Comparison of ENCODE assay signal across 19 cellular contexts in the genomic region with DNA sequence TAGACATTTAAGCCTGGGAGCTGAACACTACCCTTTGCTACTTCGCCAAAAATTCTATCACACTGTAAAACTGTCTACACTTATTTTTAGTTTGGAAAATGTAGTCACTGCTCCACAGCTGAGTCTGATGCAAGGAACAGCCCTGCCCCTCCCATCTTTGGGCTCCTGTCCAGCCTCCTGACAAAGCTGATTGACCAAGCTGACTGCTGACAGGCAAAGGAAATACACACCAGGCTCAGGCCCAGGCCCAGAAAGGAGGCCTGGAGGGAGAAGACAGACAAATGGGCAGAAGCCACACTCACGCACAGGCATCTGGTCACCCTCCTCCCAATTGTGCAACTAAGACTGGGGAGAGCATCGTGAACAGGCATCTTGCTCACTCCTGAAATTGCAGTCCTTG. TPM values are rescaled to one million over a fixed set of nuclear protein-coding genes. Genes with fewer than 3 reads are reported as not detected.
DNase-seq lines count a peak whose midpoint lies in the region; ATAC-seq and TF ChIP-seq lines count a peak whose summit lies in the region.
"Had no signal": no experiment of that assay in that cellular context is flagged by ENCODE, and none has a peak within 500 bp of the region (broad histone marks: within the 10 kb centered on the region; RNA-seq: fewer than 3 reads in every experiment).

No MANE protein-coding gene starts in this region.

- peaks cover 8% of the 10 kb centered on the region; the same call in 1 of the 2 replicates for H3K79me2 ChIP-seq in GM23248 (ENCODE audit: insufficient read depth)

- H3K4me1 ChIP-seq in GM23248 (ENCODE audit: insufficient read depth), result peaks cover 39% of the 10 kb centered on the region
- H3K4me1 ChIP-seq in left ventricle myocardium inferior, result peaks cover 44% of the 10 kb centered on the region
- H3K4me1 ChIP-seq in skeletal muscle tissue (ENCODE audit: control insufficient read depth in 3 of 3, insufficient read depth in 3 of 3, low read length in 3 of 3), result peaks cover 21 to 50% (median 38%) of the 10 kb centered on the region in 3 donors

- H2AFZ ChIP-seq in GM23248, result no peak overlapping the region
- H2AFZ ChIP-seq: PC-9 had no signal

- peaks cover 20% of the 10 kb centered on the region; the same call in 1 of the 2 replicates for H3K36me3 ChIP-seq in GM23248 (ENCODE audit: low read depth)
- H3K36me3 ChIP-seq in left ventricle myocardium inferior, result no peaks in the 10 kb centered on the region
- H3K36me3 ChIP-seq in skeletal muscle tissue (ENCODE audit: control insufficient read depth in 3 of 3, insufficient read depth in 3 of 3, low read length in 3 of 3), result no peaks in the 10 kb centered on the region

- H3K4me3 ChIP-seq in GM23248, result no peak overlapping the region
- no peak overlapping the region for H3K4me3 ChIP-seq in coronary artery
- no peak overlapping the region for H3K4me3 ChIP-seq in left ventricle myocardium inferior
- no peak overlapping the region for H3K4me3 ChIP-seq in skeletal muscle tissue (ENCODE audit: low read length in 3 of 3)
- H3K4me3 ChIP-seq: PC-9 had no signal

- no peaks in the 10 kb centered on the region for H3K9me2 ChIP-seq in GM23248 (ENCODE audit: insufficient read depth)

- DNase-seq in GM23248, result peak; percentile 82
- peak; percentile 91 for DNase-seq in coronary artery (ENCODE audit: low spot score)
- DNase-seq in left ventricle myocardium inferior, result peak; percentile 83
- DNase-seq in GM13976 (ENCODE audit: low spot score), result no peak
- no peak for DNase-seq in NCI-H1417 treated with DMSO at 0.1 percent for 48 hours (lab: John Stamatoyannopoulos, UW)
- no peak for DNase-seq in SKM-1 (lab: John Stamatoyannopoulos, UW; ENCODE audit: unreplicated experiment)
- DNase-seq: activated CD4-positive, alpha-beta T cell treated with anti-CD3 and anti-CD28 coated beads for 48 hours; C1 segment of cervical spinal cord; effector memory CD4-positive, alpha-beta T cell; HCEC 1CT; hippocampal formation; NCI-H1092; NCI-H446 treated with DMSO at 0.1 percent for 48 hours; stimulated activated CD4-positive, alpha-beta T cell treated with anti-CD3 and anti-CD28 coated beads, Interleukin-1b, Interleukin-23, amount 100 ng/mL, for 48 hours; T-helper 2 cell had no signal

- in situ Hi-C loops in GM23248 (cut with MboI), result no loop called here
- in situ Hi-C loops in GM13976 (cut with MboI; ENCODE audit: low sequenced_read_pairs, unreplicated experiment), result no loop called here

- no peak for ATAC-seq in GM18511 (IDR thresholded peaks at IDR 0.05; ENCODE audit: unreplicated experiment)
- ATAC-seq: stimulated activated memory B cell treated with anti-CD40 and anti-IgM and Interleukin-4, amounts not matched to agents 10 μg/mL and 1 μg/mL and 100 μg/mL, for 72 hours had no signal

- H4K20me1 ChIP-seq in GM23248 (ENCODE audit: insufficient read depth), result no peaks in the 10 kb centered on the region

- 32% methylated on average over 3 of the region's 3 CpGs for WGBS in GM23248 (ENCODE audit: low coverage in 1 of 2, low lambda C conversion rate in 2 of 2, missing lambda C conversion rate in 2 of 2), 2 experiments

- H3K27me3 ChIP-seq in GM23248 (replicated peaks; ENCODE audit: insufficient read depth) (no peaks in the 10 kb centered on the region), left ventricle myocardium inferior (ENCODE audit: low read depth) (no peaks in the 10 kb centered on the region), skeletal muscle tissue (ENCODE audit: control insufficient read depth in 3 of 3, insufficient read depth in 3 of 3, low read length in 3 of 3) (peaks cover 5 to 6% (median 5%) of the 10 kb centered on the region in 3 donors)

- H3K4me2 ChIP-seq in GM23248 (ENCODE audit: unreplicated experiment), result peak overlapping the region; percentile 14
- H3K4me2 ChIP-seq: PC-9 had no signal

- no peaks in the 10 kb centered on the region for H3K9me3 ChIP-seq in GM23248 (ENCODE audit: low read depth)
- no peaks in the 10 kb centered on the region for H3K9me3 ChIP-seq in left ventricle myocardium inferior (replicated peaks)
- no peaks in the 10 kb centered on the region for H3K9me3 ChIP-seq in skeletal muscle tissue (ENCODE audit: control insufficient read depth in 3 of 3, low read length in 3 of 3)

- H3K9ac ChIP-seq in GM23248 (peak overlapping the region; percentile 51), skeletal muscle tissue (ENCODE audit: low read depth in 1 of 3, low read length in 3 of 3) (peak overlapping the region in 1 of 3 donors; percentile 28)

- H3K27ac ChIP-seq in GM23248, result peak overlapping the region; percentile 63
- H3K27ac ChIP-seq in coronary artery, result peak overlapping the region; percentile 37 to 92
- peak overlapping the region; percentile 68 for H3K27ac ChIP-seq in left ventricle myocardium inferior (replicated peaks)
- peak overlapping the region; percentile 64 for H3K27ac ChIP-seq in skeletal muscle tissue (ENCODE audit: low read depth, low read length)

- TF ChIP-seq CTCF in coronary artery (IDR thresholded peaks at IDR 0.05), result no peak
- no peak for TF ChIP-seq CTCF in left ventricle myocardium inferior (IDR thresholded peaks at IDR 0.05; ENCODE audit: borderline replicate concordance)
- no peak for TF ChIP-seq CTCF in GM13976 (IDR thresholded peaks at IDR 0.05; ENCODE audit: borderline replicate concordance, control extremely low read depth, extremely low read depth, insufficient read depth, missing control alignments)

- intact Hi-C loops in left ventricle myocardium inferior (cut with micrococcal nuclease), result no loop called here

- peaks cover 37% of the 10 kb centered on the region for H3F3A ChIP-seq in GM23248 (ENCODE audit: insufficient read depth)

RNA-seq across cellular contexts. Expression of gene ISCA2, which starts 55.3 kb away (rescaled TPM):
- total RNA-seq in GM23248 (2014; rRNA removed; shearing (Covaris generic)), result 12.3 and 22.9 TPM in 2 replicates
- 58.7 and 60.0 TPM in 2 replicates for polyA plus RNA-seq in GM23248 (2016; fragmentation: Nextera tagmentation; extraction: Ambion mirVana)
- total RNA-seq in left ventricle myocardium inferior, result 45.8 TPM
- 19.8 TPM for total RNA-seq in skeletal muscle tissue

RNA-seq across cellular contexts. Expression of gene NPC2, which starts 55.8 kb away (rescaled TPM):
- total RNA-seq in GM23248 (2014; rRNA removed; shearing (Covaris generic)), result 105 and 156 TPM in 2 replicates
- 95.2 and 103 TPM in 2 replicates for polyA plus RNA-seq in GM23248 (2016; fragmentation: Nextera tagmentation; extraction: Ambion mirVana)
- total RNA-seq in left ventricle myocardium inferior (93.5 TPM), skeletal muscle tissue (104 TPM)

Comparison
In these comparisons a context has a peak if more than half of its experiments do, and no peak if none do; other contexts are left out.
1. DNase-seq: peak in GM23248 (single experiment), coronary artery (single experiment) and left ventricle myocardium inferior (single experiment); none in GM13976 (single experiment), NCI-H1417 treated with DMSO at 0.1 percent for 48 hours (single experiment) and SKM-1 (single experiment).
2. Peak in every context shown above with its lines, with median percentiles within 50 percentile points of each other: H3K27ac ChIP-seq.